In genomic region chr5:50593681-50594080, GRCh38 we compare ENCODE assay signal across 10 cellular contexts.
DNase-seq lines count a peak whose midpoint lies in the region; ATAC-seq and TF ChIP-seq lines count a peak whose summit lies in the region.
"Had no signal": no experiment of that assay in that cellular context is flagged by ENCODE, and none has a peak within 500 bp of the region (broad histone marks: within the 10 kb centered on the region; RNA-seq: fewer than 3 reads in every experiment).

No MANE protein-coding gene starts in this region.

- intact Hi-C loops in body of pancreas (cut with DNase I) = no loop called here

- WGBS in body of pancreas, 2 donors = 39 to 63% methylated on average over 1 of the region's 1 CpG

- H2AFZ ChIP-seq in Loucy (ENCODE audit: low read length) = no peak overlapping the region

- no peaks in the 10 kb centered on the region for H3K9me2 ChIP-seq in Loucy (replicated peaks; ENCODE audit: low read depth, low read length)

- H3K9me3 ChIP-seq in Loucy (ENCODE audit: insufficient read depth, low read depth, low read length) = no peaks in the 10 kb centered on the region
- no peaks in the 10 kb centered on the region for H3K9me3 ChIP-seq in body of pancreas

- ATAC-seq in activated T-cell treated with anti-CD3 and anti-CD28 coated beads, Interleukin-2, amount 50 U/mL, for 72 hours (replicated peaks in 1 of 2) = no peak
- ATAC-seq in activated T-cell treated with anti-CD3 and anti-CD28 coated beads, Interleukin-2, amount 50 U/mL, for 4 hours = no peak
- ATAC-seq in activated naive CD8-positive, alpha-beta T cell treated with anti-CD3 and anti-CD28 coated beads, Interleukin-2, amount 50 U/mL, for 24 hours = no peak
- ATAC-seq in body of pancreas = no peak

- H3K36me3 Mint-ChIP-seq in activated T-cell treated with anti-CD3 and anti-CD28 coated beads, Interleukin-2, amount 50 U/mL, for 72 hours (ENCODE audit: insufficient read depth in 2 of 2) = peaks cover 6 to 10% of the 10 kb centered on the region in 2 donors
- no peaks in the 10 kb centered on the region for H3K36me3 Mint-ChIP-seq in activated T-cell treated with anti-CD3 and anti-CD28 coated beads, Interleukin-2, amount 50 U/mL, for 4 hours (ENCODE audit: insufficient read depth)
- H3K36me3 Mint-ChIP-seq in activated naive CD8-positive, alpha-beta T cell treated with anti-CD3 and anti-CD28 coated beads, Interleukin-2, amount 50 U/mL, for 24 hours (ENCODE audit: low read depth) = peaks cover 4% of the 10 kb centered on the region

- H3K27ac Mint-ChIP-seq in activated T-cell treated with anti-CD3 and anti-CD28 coated beads, Interleukin-2, amount 50 U/mL, for 72 hours = peak overlapping the region; percentile 89
- H3K27ac Mint-ChIP-seq in activated naive CD8-positive, alpha-beta T cell treated with anti-CD3 and anti-CD28 coated beads, Interleukin-2, amount 50 U/mL, for 24 hours = peak overlapping the region; percentile 36

- H3K27me3 Mint-ChIP-seq in activated T-cell treated with anti-CD3 and anti-CD28 coated beads, Interleukin-2, amount 50 U/mL, for 72 hours (ENCODE audit: low read depth) = no peaks in the 10 kb centered on the region
- H3K27me3 Mint-ChIP-seq in activated T-cell treated with anti-CD3 and anti-CD28 coated beads, Interleukin-2, amount 50 U/mL, for 4 hours (ENCODE audit: low read depth) = no peaks in the 10 kb centered on the region
- no peaks in the 10 kb centered on the region for H3K27me3 Mint-ChIP-seq in activated naive CD8-positive, alpha-beta T cell treated with anti-CD3 and anti-CD28 coated beads, Interleukin-2, amount 50 U/mL, for 24 hours

- H3K27me3 ChIP-seq in Loucy (ENCODE audit: insufficient read depth, low read length, poor library complexity, severe bottlenecking) (no peaks in the 10 kb centered on the region), body of pancreas (no peaks in the 10 kb centered on the region)

- peak overlapping the region; percentile 39 to 74 for H3K4me3 Mint-ChIP-seq in activated T-cell treated with anti-CD3 and anti-CD28 coated beads, Interleukin-2, amount 50 U/mL, for 72 hours
- H3K4me3 Mint-ChIP-seq in activated T-cell treated with anti-CD3 and anti-CD28 coated beads, Interleukin-2, amount 50 U/mL, for 4 hours = no peak overlapping the region
- no peak overlapping the region for H3K4me3 Mint-ChIP-seq in activated naive CD8-positive, alpha-beta T cell treated with anti-CD3 and anti-CD28 coated beads, Interleukin-2, amount 50 U/mL, for 24 hours

- peak overlapping the region; percentile 18 for H3K4me2 ChIP-seq in Loucy (ENCODE audit: low read depth, low read length, poor library complexity, severe bottlenecking)

- peaks cover 63% of the 10 kb centered on the region for H3K4me1 Mint-ChIP-seq in activated T-cell treated with anti-CD3 and anti-CD28 coated beads, Interleukin-2, amount 50 U/mL, for 72 hours (ENCODE audit: low read depth)
- peaks cover 53% of the 10 kb centered on the region for H3K4me1 Mint-ChIP-seq in activated T-cell treated with anti-CD3 and anti-CD28 coated beads, Interleukin-2, amount 50 U/mL, for 4 hours (ENCODE audit: low read depth)
- H3K4me1 Mint-ChIP-seq in activated naive CD8-positive, alpha-beta T cell treated with anti-CD3 and anti-CD28 coated beads, Interleukin-2, amount 50 U/mL, for 24 hours = peaks cover 50% of the 10 kb centered on the region

- H3K4me1 ChIP-seq in Loucy (ENCODE audit: insufficient read depth, low read length, poor library complexity, severe bottlenecking) = peaks cover 50% of the 10 kb centered on the region
- H3K4me1 ChIP-seq in body of pancreas = no peaks in the 10 kb centered on the region

- TF ChIP-seq CTCF in Loucy (conservative IDR thresholded peaks at IDR 0.05; ENCODE audit: low read length) = no peak
- no peak for TF ChIP-seq CTCF in body of pancreas (IDR thresholded peaks at IDR 0.05)

- H3K36me3 ChIP-seq in Loucy (ENCODE audit: insufficient read depth, low read length) (no peaks in the 10 kb centered on the region), body of pancreas (replicated peaks in 1 of 2; ENCODE audit: insufficient read depth in 1 of 2, low read depth in 2 of 2) (no peaks in the 10 kb centered on the region)

- H3K9ac ChIP-seq in Loucy (ENCODE audit: low read depth, low read length, poor library complexity, severe bottlenecking) = no peak overlapping the region

- no peak overlapping the region for H3K27ac ChIP-seq in body of pancreas
- H3K27ac ChIP-seq: coronary artery had no signal

- H3K4me3 ChIP-seq in Loucy (ENCODE audit: low read length, poor library complexity, severe bottlenecking) (no peak overlapping the region), body of pancreas (no peak overlapping the region)
- H3K4me3 ChIP-seq: coronary artery had no signal

- no peaks in the 10 kb centered on the region for H3K79me2 ChIP-seq in Loucy (ENCODE audit: insufficient read depth, low read length)

- 0 out of 2 replicates have a peak, but pooled peaks cover 5% of the 10 kb centered on the region for H3F3A ChIP-seq in Loucy (ENCODE audit: low read depth)

- peak; percentile 14 to 29 for DNase-seq in activated T-cell treated with anti-CD3 and anti-CD28 coated beads, Interleukin-2, amount 50 U/mL, for 72 hours
- DNase-seq in activated T-cell treated with anti-CD3 and anti-CD28 coated beads, Interleukin-2, amount 50 U/mL, for 4 hours = no peak
- DNase-seq in activated naive CD8-positive, alpha-beta T cell treated with anti-CD3 and anti-CD28 coated beads, Interleukin-2, amount 50 U/mL, for 24 hours = no peak
- peak; percentile 3 to 6 for DNase-seq in stimulated activated CD8-positive, alpha-beta memory T cell treated with anti-CD3 and anti-CD28 coated beads, Interleukin-15, amount 100 ng/mL, for 4 hours (ENCODE audit: low read depth in 2 of 2)
- no peak for DNase-seq in kidney tubule cell (ENCODE audit: low spot score)
- no peak for DNase-seq in body of pancreas
- DNase-seq in NCI-H2196 treated with DMSO at 0.1 percent for 48 hours (lab: John Stamatoyannopoulos, UW; ENCODE audit: unreplicated experiment) = no peak
- DNase-seq: amniotic stem cell had no signal

- no peaks in the 10 kb centered on the region for H4K20me1 ChIP-seq in Loucy (ENCODE audit: insufficient read depth, low read length, poor library complexity, severe bottlenecking)

- no peak for TF ChIP-seq POLR2A in body of pancreas (IDR thresholded peaks at IDR 0.05)

- H3K9me3 Mint-ChIP-seq in activated T-cell treated with anti-CD3 and anti-CD28 coated beads, Interleukin-2, amount 50 U/mL, for 72 hours = peaks cover 0 to 2% of the 10 kb centered on the region in 2 donors
- H3K9me3 Mint-ChIP-seq in activated T-cell treated with anti-CD3 and anti-CD28 coated beads, Interleukin-2, amount 50 U/mL, for 4 hours = no peaks in the 10 kb centered on the region
- H3K9me3 Mint-ChIP-seq in activated naive CD8-positive, alpha-beta T cell treated with anti-CD3 and anti-CD28 coated beads, Interleukin-2, amount 50 U/mL, for 24 hours = no peaks in the 10 kb centered on the region

Comparison
In these comparisons a context has a peak if more than half of its experiments do, and no peak if none do; other contexts are left out.
1. DNase-seq: peak in activated T-cell treated with anti-CD3 and anti-CD28 coated beads, Interleukin-2, amount 50 U/mL, for 72 hours (2 of 2) and stimulated activated CD8-positive, alpha-beta memory T cell treated with anti-CD3 and anti-CD28 coated beads, Interleukin-15, amount 100 ng/mL, for 4 hours (2 of 2); none in activated T-cell treated with anti-CD3 and anti-CD28 coated beads, Interleukin-2, amount 50 U/mL, for 4 hours (single experiment), activated naive CD8-positive, alpha-beta T cell treated with anti-CD3 and anti-CD28 coated beads, Interleukin-2, amount 50 U/mL, for 24 hours (single experiment), kidney tubule cell (single experiment), body of pancreas (0 of 4) and NCI-H2196 treated with DMSO at 0.1 percent for 48 hours (single experiment).
2. H3K4me3 Mint-ChIP-seq: peak in activated T-cell treated with anti-CD3 and anti-CD28 coated beads, Interleukin-2, amount 50 U/mL, for 72 hours (2 of 2); none in activated T-cell treated with anti-CD3 and anti-CD28 coated beads, Interleukin-2, amount 50 U/mL, for 4 hours (single experiment) and activated naive CD8-positive, alpha-beta T cell treated with anti-CD3 and anti-CD28 coated beads, Interleukin-2, amount 50 U/mL, for 24 hours (single experiment).